ENCODE assay signal across 8 cellular contexts in the genomic region with DNA sequence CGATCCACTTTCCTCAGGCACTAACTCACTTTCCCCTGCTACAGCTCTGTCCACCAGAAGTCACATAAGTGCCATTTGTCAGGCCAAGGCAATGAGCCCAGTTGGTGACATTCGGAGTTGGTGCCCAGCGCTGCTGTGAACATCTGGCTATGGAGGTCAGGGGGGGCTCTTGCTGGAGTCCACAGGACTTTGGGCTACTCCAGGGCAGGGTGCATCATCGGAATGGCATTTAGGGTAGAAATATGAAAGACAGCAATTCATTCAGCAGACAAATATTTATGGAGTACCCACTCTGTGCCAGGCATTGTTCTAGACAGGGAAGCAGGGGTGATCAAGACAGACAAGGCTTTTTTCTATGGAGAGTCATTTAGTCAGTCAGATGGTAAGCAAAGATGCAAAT. TPM values are rescaled to one million over a fixed set of nuclear protein-coding genes. Genes with fewer than 3 reads are reported as not detected.
DNase-seq lines count a peak whose midpoint lies in the region; ATAC-seq, FAIRE-seq and TF ChIP-seq lines count a peak whose summit lies in the region.

No MANE protein-coding gene starts in this region.

- TF ChIP-seq CTCF in foreskin fibroblast (IDR thresholded peaks at IDR 0.05; ENCODE audit: low read depth, low read length) (no peak), parathyroid adenoma (IDR thresholded peaks at IDR 0.05) (no peak)

- in situ Hi-C loops in G401 (cut with HindIII; ENCODE audit: low sequenced_read_pairs): no loop called here

- DNase-seq in G401 (ENCODE audit: low spot score): peak; percentile 41
- peak; percentile 78 to 91 for DNase-seq in foreskin fibroblast
- DNase-seq in effector memory CD4-positive, alpha-beta T cell: no peak
- DNase-seq in stimulated activated CD4-positive, alpha-beta T cell treated with anti-CD3 and anti-CD28 coated beads, Interleukin-15, amount 100 ng/mL, for 24 hours: no peak
- DNase-seq in GM12892 (ENCODE audit: insufficient read length): no peak

- H2AFZ ChIP-seq in parathyroid adenoma: peak overlapping the region; percentile 100

- no peak for TF ChIP-seq POLR2A in GM12892 (IDR thresholded peaks at IDR 0.05; ENCODE audit: low read depth, low read length)

- no peak overlapping the region for H3K4me2 ChIP-seq in parathyroid adenoma (ENCODE audit: low read length)

- H3K9ac ChIP-seq in parathyroid adenoma: no peak overlapping the region

- H3K4me1 ChIP-seq in parathyroid adenoma: peaks cover 3% of the 10 kb centered on the region
- H3K4me1 ChIP-seq in effector memory CD4-positive, alpha-beta T cell (ENCODE audit: control insufficient read depth, insufficient read depth, low read length, poor library complexity, severe bottlenecking): peaks cover 3% of the 10 kb centered on the region

- no peak for FAIRE-seq in GM12892 (lab: Jason Lieb, UNC)

- H3K4me3 ChIP-seq in foreskin fibroblast (ENCODE audit: low read depth in 1 of 2, low read length in 2 of 2): peak overlapping the region in 1 of 2 donors; percentile 78
- no peak overlapping the region for H3K4me3 ChIP-seq in parathyroid adenoma (ENCODE audit: low read depth, low read length)
- no peak overlapping the region for H3K4me3 ChIP-seq in effector memory CD4-positive, alpha-beta T cell (ENCODE audit: insufficient read depth, low read depth, low read length, poor library complexity, severe bottlenecking)

- ATAC-seq in SK-N-SH treated with all-trans-retinoic acid at 6 μM for 48 hours (peak; percentile 55), HG02852 (IDR thresholded peaks at IDR 0.05; ENCODE audit: unreplicated experiment) (no peak)

- no peaks in the 10 kb centered on the region for H3K36me3 ChIP-seq in parathyroid adenoma (ENCODE audit: control insufficient read depth, insufficient read depth, low read length)
- no peaks in the 10 kb centered on the region for H3K36me3 ChIP-seq in effector memory CD4-positive, alpha-beta T cell (ENCODE audit: control insufficient read depth, insufficient read depth, low read length)

- no peaks in the 10 kb centered on the region for H3K9me3 ChIP-seq in parathyroid adenoma (ENCODE audit: control insufficient read depth, low read length)
- no peaks in the 10 kb centered on the region for H3K9me3 ChIP-seq in effector memory CD4-positive, alpha-beta T cell (ENCODE audit: control insufficient read depth, low read length)

- no peaks in the 10 kb centered on the region for H3K27me3 ChIP-seq in parathyroid adenoma (ENCODE audit: control insufficient read depth, insufficient read depth, low read length)
- H3K27me3 ChIP-seq in effector memory CD4-positive, alpha-beta T cell (replicated peaks; ENCODE audit: control insufficient read depth, insufficient read depth, low read length, poor library complexity, severe bottlenecking): no peaks in the 10 kb centered on the region

- peaks cover 7% of the 10 kb centered on the region for H3K79me2 ChIP-seq in parathyroid adenoma

- no peak overlapping the region for H3K27ac ChIP-seq in parathyroid adenoma
- no peak overlapping the region for H3K27ac ChIP-seq in effector memory CD4-positive, alpha-beta T cell (ENCODE audit: insufficient read depth, low read length, poor library complexity, severe bottlenecking)

TF ChIP-seq in SK-N-SH treated with all-trans-retinoic acid at 6 μM for 48 hours, 23 proteins besides CTCF, POLR2A, EP300 and RAD21:
- TF ChIP-seq ZFP30 (CRISPR knock-in tag; IDR thresholded peaks at IDR 0.05) (no peak), ISL1 (CRISPR knock-in tag; IDR thresholded peaks at IDR 0.05) (0 out of 2 replicates have a peak, but pooled peaks have one; percentile 5)

RNA-seq across cellular contexts. Expression of gene PPP1CC, which starts 1.5 kb away (rescaled TPM):
- 134 and 200 TPM in 2 replicates for total RNA-seq in G401 (2014; rRNA removed; shearing (Covaris generic))
- polyA plus RNA-seq in GM12892 (2012; ENCODE audit: missing spikeins): 193 TPM

RNA-seq across cellular contexts. Expression of gene HVCN1, which starts 55.3 kb away (rescaled TPM):
- total RNA-seq in G401 (2014; rRNA removed; shearing (Covaris generic)): not detected in 2 replicates
- polyA plus RNA-seq in GM12892 (2012; ENCODE audit: missing spikeins): 108 TPM

Comparison
In these comparisons a context has a peak if more than half of its experiments do, and no peak if none do; other contexts are left out.
1. DNase-seq: peak in G401 (single experiment) and foreskin fibroblast (2 of 2); none in effector memory CD4-positive, alpha-beta T cell (0 of 3), stimulated activated CD4-positive, alpha-beta T cell treated with anti-CD3 and anti-CD28 coated beads, Interleukin-15, amount 100 ng/mL, for 24 hours (single experiment) and GM12892 (single experiment).